Comparison of ENCODE assay signal across 9 cellular contexts in genomic region chr12:111600296-111600562, GRCh38. TPM values are rescaled to one million over a fixed set of nuclear protein-coding genes. Genes with fewer than 3 reads are reported as not detected.
A peak's percentile ranks its signal among the peaks of the same experiment; 100 is the strongest.
DNase-seq lines count a peak whose midpoint lies in the region; TF ChIP-seq lines count a peak whose summit lies in the region.
"Had no signal": no experiment of that assay in that cellular context is flagged by ENCODE, and none has a peak within 500 bp of the region (broad histone marks: within the 10 kb centered on the region; RNA-seq: fewer than 3 reads in every experiment).

No MANE protein-coding gene starts in this region.

- peaks cover 3% of the 10 kb centered on the region for H3K36me3 Mint-ChIP-seq in activated CD4-positive, alpha-beta T cell treated with anti-CD3 and anti-CD28 coated beads, Interleukin-2, amount 10 ng/mL, durations not matched to agents 7 days and 5 days (ENCODE audit: low read depth)

- no peak for TF ChIP-seq EP300 in suprapubic skin (IDR thresholded peaks at IDR 0.05)

- peak overlapping the region; percentile 96 for H3K27ac ChIP-seq in suprapubic skin

- H3K27me3 Mint-ChIP-seq in activated CD4-positive, alpha-beta T cell treated with anti-CD3 and anti-CD28 coated beads, Interleukin-2, amount 10 ng/mL, durations not matched to agents 7 days and 5 days = no peaks in the 10 kb centered on the region

- peak overlapping the region; percentile 96 for H3K4me3 ChIP-seq in adipocyte (ENCODE audit: low read length)
- peak overlapping the region; percentile 98 for H3K4me3 ChIP-seq in kidney epithelial cell (ENCODE audit: low read depth, low read length)
- H3K4me3 ChIP-seq in suprapubic skin = peak overlapping the region; percentile 99

- TF ChIP-seq CTCF in kidney epithelial cell (IDR thresholded peaks at IDR 0.05; ENCODE audit: insufficient read depth, low read length, poor library complexity, severe bottlenecking) = no peak
- no peak for TF ChIP-seq CTCF in suprapubic skin (IDR thresholded peaks at IDR 0.05)

- DNase-seq in activated CD4-positive, alpha-beta T cell treated with anti-CD3 and anti-CD28 coated beads, Interleukin-2, amount 10 ng/mL, durations not matched to agents 7 days and 5 days = no peak
- DNase-seq in activated CD4-positive, alpha-beta T cell treated with anti-CD3 and anti-CD28 coated beads for 1 hour = no peak
- DNase-seq in adipocyte (ENCODE audit: low read depth) = no peak
- no peak for DNase-seq in kidney epithelial cell (ENCODE audit: low read depth)
- DNase-seq in suprapubic skin (ENCODE audit: low spot score in 2 of 2) = no peak
- DNase-seq in activated effector memory CD4-positive, alpha-beta T cell treated with Interleukin-2 at 50 U/mL for 16 hours = no peak
- no peak for DNase-seq in 8988T
- no peak for DNase-seq in NOMO-1 treated with dmso at 0.1 percent for 144 hours (lab: John Stamatoyannopoulos, UW; ENCODE audit: unreplicated experiment)
- DNase-seq: activated CD4-positive, alpha-beta T cell treated with anti-CD3 and anti-CD28 coated beads, Interleukin-2, amount 50 U/mL, for 48 hours had no signal

- no peak for TF ChIP-seq POLR2A in suprapubic skin (IDR thresholded peaks at IDR 0.05)

- H3K27ac Mint-ChIP-seq in activated CD4-positive, alpha-beta T cell treated with anti-CD3 and anti-CD28 coated beads, Interleukin-2, amount 10 ng/mL, durations not matched to agents 7 days and 5 days = peak overlapping the region; percentile 87

- H3K36me3 ChIP-seq in adipocyte (ENCODE audit: control insufficient read depth, insufficient read depth, low read length, severe bottlenecking) = no peaks in the 10 kb centered on the region
- H3K36me3 ChIP-seq in kidney epithelial cell (ENCODE audit: control insufficient read depth, insufficient read depth, low read length) = no peaks in the 10 kb centered on the region
- H3K36me3 ChIP-seq in suprapubic skin = no peaks in the 10 kb centered on the region

- WGBS in suprapubic skin = 24% methylated on average over 2 of the region's 2 CpGs

- CTCF ChIA-PET in activated CD4-positive, alpha-beta T cell treated with anti-CD3 and anti-CD28 coated beads, Interleukin-2, amount 10 ng/mL, durations not matched to agents 7 days and 5 days (lab: Charles Lee) = no interaction called here

- H3K4me1 ChIP-seq in adipocyte (ENCODE audit: control insufficient read depth, insufficient read depth, low read length) (peaks cover 25% of the 10 kb centered on the region), suprapubic skin (peaks cover 30% of the 10 kb centered on the region)

- peak overlapping the region; percentile 79 for H3K4me3 Mint-ChIP-seq in activated CD4-positive, alpha-beta T cell treated with anti-CD3 and anti-CD28 coated beads, Interleukin-2, amount 10 ng/mL, durations not matched to agents 7 days and 5 days

- H3K27me3 ChIP-seq in adipocyte (replicated peaks; ENCODE audit: control insufficient read depth, insufficient read depth, low read length) (no peaks in the 10 kb centered on the region), kidney epithelial cell (ENCODE audit: control insufficient read depth, insufficient read depth, low read length) (no peaks in the 10 kb centered on the region), suprapubic skin (no peaks in the 10 kb centered on the region)

- H3K9ac ChIP-seq in adipocyte (ENCODE audit: low read length) = peak overlapping the region; percentile 95

- H3K9me3 ChIP-seq in adipocyte (ENCODE audit: control insufficient read depth, low read length) (no peaks in the 10 kb centered on the region), suprapubic skin (no peaks in the 10 kb centered on the region)

- H3K9me3 Mint-ChIP-seq in activated CD4-positive, alpha-beta T cell treated with anti-CD3 and anti-CD28 coated beads, Interleukin-2, amount 10 ng/mL, durations not matched to agents 7 days and 5 days = no peaks in the 10 kb centered on the region

- POLR2A ChIA-PET in activated CD4-positive, alpha-beta T cell treated with anti-CD3 and anti-CD28 coated beads, Interleukin-2, amount 10 ng/mL, durations not matched to agents 7 days and 5 days (lab: Charles Lee) = no interaction called here

- peaks cover 25% of the 10 kb centered on the region for H3K4me1 Mint-ChIP-seq in activated CD4-positive, alpha-beta T cell treated with anti-CD3 and anti-CD28 coated beads, Interleukin-2, amount 10 ng/mL, durations not matched to agents 7 days and 5 days

RNA-seq across cellular contexts. Expression of gene ATXN2, which starts 1.1 kb away (rescaled TPM):
- 10 to 100 TPM; 42.0 to 46.8 TPM for total RNA-seq in activated CD4-positive, alpha-beta T cell treated with anti-CD3 and anti-CD28 coated beads, Interleukin-2, amount 10 ng/mL, durations not matched to agents 7 days and 5 days
- total RNA-seq in kidney epithelial cell (26.3 and 36.6 TPM in 2 replicates), suprapubic skin (10 to 100 TPM; 23.3 to 62.8 (median 35.8) TPM)
